ENCODE assay signal across 14 cellular contexts in genomic region chr5:151104795-151105194, GRCh38. TPM values are rescaled to one million over a fixed set of nuclear protein-coding genes. Genes with fewer than 3 reads are reported as not detected.
A peak's percentile ranks its signal among the peaks of the same experiment; 100 is the strongest.
DNase-seq lines count a peak whose midpoint lies in the region; ATAC-seq and TF ChIP-seq lines count a peak whose summit lies in the region.
"Had no signal": no experiment of that assay in that cellular context is flagged by ENCODE, and none has a peak within 500 bp of the region (broad histone marks: within the 10 kb centered on the region; RNA-seq: fewer than 3 reads in every experiment).

No MANE protein-coding gene starts in this region.

- H3K9me3 ChIP-seq in T-helper 17 cell (ENCODE audit: control insufficient read depth, low read length, poor library complexity, severe bottlenecking) (no peaks in the 10 kb centered on the region), gastroesophageal sphincter (no peaks in the 10 kb centered on the region), ovary (no peaks in the 10 kb centered on the region)
- H3K9me3 ChIP-seq: BLaER1, mucosa of descending colon, thoracic aorta had no signal

- H3K36me3 ChIP-seq in gastroesophageal sphincter = peaks cover 0 to 89% of the 10 kb centered on the region in 2 donors
- H3K36me3 ChIP-seq in ovary = no peaks in the 10 kb centered on the region

- H3K4me1 Mint-ChIP-seq in T-helper 17 cell = peaks cover 19% of the 10 kb centered on the region
- H3K4me1 Mint-ChIP-seq in chondrocyte (ENCODE audit: low read depth) = peaks cover 25% of the 10 kb centered on the region

- H3K4me1 ChIP-seq in gastroesophageal sphincter (peaks cover 15 to 74% (median 20%) of the 10 kb centered on the region in 3 donors), ovary (ENCODE audit: insufficient read depth) (peaks cover 20% of the 10 kb centered on the region)

- no peak overlapping the region for H3K4me3 Mint-ChIP-seq in T-helper 17 cell
- H3K4me3 Mint-ChIP-seq in chondrocyte (ENCODE audit: unreplicated experiment) = no peak overlapping the region

- no peaks in the 10 kb centered on the region for H3K27me3 ChIP-seq in gastroesophageal sphincter
- no peaks in the 10 kb centered on the region for H3K27me3 ChIP-seq in ovary
- H3K27me3 ChIP-seq: BLaER1, brain microvascular endothelial cell had no signal

- intact Hi-C loops in ovary (cut with DNase I) = loop anchor here in 3 of 4 donors (5.0 to 10.0 kb wide), 4 partner anchors 32 to 100 kb away; no protein-coding TSS in a partner anchor

- H3K4me3 ChIP-seq in gastroesophageal sphincter = no peak overlapping the region
- H3K4me3 ChIP-seq in ovary = no peak overlapping the region
- H3K4me3 ChIP-seq: BLaER1, mucosa of descending colon, thoracic aorta had no signal

- TF ChIP-seq EP300 in gastroesophageal sphincter (IDR thresholded peaks at IDR 0.05) = no peak
- no peak for TF ChIP-seq EP300 in ovary (IDR thresholded peaks at IDR 0.05)

- TF ChIP-seq POLR2A in gastroesophageal sphincter (IDR thresholded peaks at IDR 0.05) (no peak), ovary (IDR thresholded peaks at IDR 0.05) (no peak)

- DNase-seq in AG08395 (ENCODE audit: low spot score) (peak; percentile 77), T-helper 17 cell (no peak), ovary (peak; percentile 65 to 83 (median 74)), A172 (ENCODE audit: low spot score) (no peak), middle frontal gyrus (ENCODE audit: extremely low spot score, low spot score) (no peak), chondrocyte (ENCODE audit: low spot score) (no peak)
- DNase-seq: brain microvascular endothelial cell; NCI-H1105 treated with DMSO at 0.1 percent for 48 hours; stimulated activated CD4-positive, alpha-beta T cell treated with anti-CD3 and anti-CD28 coated beads, Interleukin-4, amount 100 ng/mL, for 1 hour had no signal

- H3K27me3 Mint-ChIP-seq in T-helper 17 cell (no peaks in the 10 kb centered on the region), chondrocyte (ENCODE audit: low read depth) (no peaks in the 10 kb centered on the region)

- no peak for TF ChIP-seq CTCF in gastroesophageal sphincter (IDR thresholded peaks at IDR 0.05)
- TF ChIP-seq CTCF in ovary (IDR thresholded peaks at IDR 0.05) = no peak
- TF ChIP-seq CTCF in chondrocyte (IDR thresholded peaks at IDR 0.05) = no peak

- peak overlapping the region; percentile 65 to 89 (median 82) for H3K27ac ChIP-seq in gastroesophageal sphincter
- peak overlapping the region; percentile 34 to 57 for H3K27ac ChIP-seq in ovary
- H3K27ac ChIP-seq: BLaER1, brain microvascular endothelial cell, thoracic aorta had no signal

- H3K36me3 Mint-ChIP-seq in T-helper 17 cell (ENCODE audit: low read depth) (peaks cover 15% of the 10 kb centered on the region), chondrocyte (ENCODE audit: low read depth) (peaks cover 59% of the 10 kb centered on the region)

- no peaks in the 10 kb centered on the region for H3K9me3 Mint-ChIP-seq in chondrocyte (ENCODE audit: low read depth)

- WGBS in gastroesophageal sphincter (ENCODE audit: low coverage in 1 of 2), 2 donors = 46 to 60% methylated on average over 2 to 3 of the region's 5 CpGs
- WGBS in ovary, 3 donors = 29 to 50% (median 43%) methylated on average over 5 of the region's 5 CpGs

- H3K27ac Mint-ChIP-seq in T-helper 17 cell (peak overlapping the region; percentile 84), chondrocyte (ENCODE audit: unreplicated experiment) (no peak overlapping the region)

- ATAC-seq in T-helper 17 cell (no peak), gastroesophageal sphincter (peak; percentile 93), HG03571 (IDR thresholded peaks at IDR 0.05; ENCODE audit: unreplicated experiment) (no peak)
- ATAC-seq: mucosa of descending colon had no signal

RNA-seq across cellular contexts. Expression of gene TNIP1, which starts 24.0 kb away (rescaled TPM):
- total RNA-seq in T-helper 17 cell (100 to 1,000 TPM; 227 to 245 TPM), gastroesophageal sphincter (100 to 1,000 TPM in 2 of 4 donors, 10 to 100 TPM in 2; 74.2 to 142 (median 97.9) TPM), ovary (10 to 100 TPM; 39.4 to 89.7 (median 69.9) TPM), chondrocyte (47.2 to 75.6 TPM (median 74.0 TPM) in 3 replicates)
- 10 to 100 TPM; 51.0 to 57.6 TPM for polyA plus RNA-seq in ovary
- 125 and 132 TPM in 2 replicates for total RNA-seq in A172 (2014; rRNA removed; shearing (Covaris generic))

RNA-seq across cellular contexts. Expression of gene ANXA6, which starts 52.8 kb away (rescaled TPM):
- total RNA-seq in T-helper 17 cell = 100 to 1,000 TPM; 258 to 307 TPM
- 100 to 1,000 TPM; 359 to 435 (median 375) TPM for total RNA-seq in gastroesophageal sphincter
- 100 to 1,000 TPM; 117 to 346 (median 225) TPM for total RNA-seq in ovary
- polyA plus RNA-seq in ovary = 100 to 1,000 TPM; 183 to 541 TPM
- 424 and 507 TPM in 2 replicates for total RNA-seq in A172 (2014; rRNA removed; shearing (Covaris generic))
- total RNA-seq in chondrocyte = 333 to 456 TPM (median 450 TPM) in 3 replicates

Comparison
In these comparisons a context has a peak if more than half of its experiments do, and no peak if none do; other contexts are left out.
1. DNase-seq: peak in AG08395 (single experiment) and ovary (5 of 5); none in T-helper 17 cell (0 of 3), A172 (single experiment), middle frontal gyrus (single experiment) and chondrocyte (single experiment).